ENCODE assay signal across 11 cellular contexts in genomic region chr7:129741743-129742213, GRCh38.
A peak's percentile ranks its signal among the peaks of the same experiment; 100 is the strongest.
DNase-seq lines count a peak whose midpoint lies in the region; ATAC-seq and TF ChIP-seq lines count a peak whose summit lies in the region.
"Had no signal": no experiment of that assay in that cellular context is flagged by ENCODE, and none has a peak within 500 bp of the region (broad histone marks: within the 10 kb centered on the region; RNA-seq: fewer than 3 reads in every experiment).

No MANE protein-coding gene starts in this region.

- intact Hi-C loops in vagina (cut with DNase I) = no loop called here

- TF ChIP-seq POLR2A in vagina (IDR thresholded peaks at IDR 0.05) = no peak

- no peak overlapping the region for H3K4me3 Mint-ChIP-seq in osteocyte (ENCODE audit: unreplicated experiment)
- H3K4me3 Mint-ChIP-seq: activated naive CD4-positive, alpha-beta T cell treated with anti-CD3 and anti-CD28 coated beads, Interleukin-2, amount 50 U/mL, for 24 hours had no signal

- ATAC-seq in GM18861 (IDR thresholded peaks at IDR 0.05; ENCODE audit: unreplicated experiment) = no peak

- DNase-seq in G401 (ENCODE audit: low spot score) = peak; percentile 40
- DNase-seq in NCI-H1694 treated with DMSO at 0.1 percent for 48 hours (lab: John Stamatoyannopoulos, UW) = peak; percentile 75
- peak; percentile 65 for DNase-seq in RPMI8226
- DNase-seq in medulla oblongata (ENCODE audit: extremely low spot score) = peak; percentile 76
- no peak for DNase-seq in LoVo (ENCODE audit: low spot score)
- DNase-seq in vagina (ENCODE audit: extremely low spot score in 2 of 2) = no peak
- DNase-seq in osteocyte (ENCODE audit: extremely low spot score, unreplicated experiment) = no peak
- DNase-seq: effector CD4-positive, alpha-beta T cell; ovary had no signal

- H3K27me3 Mint-ChIP-seq in osteocyte (ENCODE audit: unreplicated experiment) = no peaks in the 10 kb centered on the region
- H3K27me3 Mint-ChIP-seq: activated naive CD4-positive, alpha-beta T cell treated with anti-CD3 and anti-CD28 coated beads, Interleukin-2, amount 50 U/mL, for 24 hours had no signal

- H3K27me3 ChIP-seq in vagina = no peaks in the 10 kb centered on the region
- H3K27me3 ChIP-seq: ovary had no signal

- H3K36me3 Mint-ChIP-seq in osteocyte (ENCODE audit: unreplicated experiment) = peaks cover 18% of the 10 kb centered on the region

- H3K27ac Mint-ChIP-seq in osteocyte (ENCODE audit: unreplicated experiment) = no peak overlapping the region
- H3K27ac Mint-ChIP-seq: activated naive CD4-positive, alpha-beta T cell treated with anti-CD3 and anti-CD28 coated beads, Interleukin-2, amount 50 U/mL, for 24 hours had no signal

- TF ChIP-seq CTCF in vagina (IDR thresholded peaks at IDR 0.05) = no peak
- TF ChIP-seq CTCF in osteocyte (IDR thresholded peaks at IDR 0.05) = no peak

- H3K27ac ChIP-seq in vagina = no peak overlapping the region
- H3K27ac ChIP-seq: ovary had no signal

- in situ Hi-C loops in G401 (cut with HindIII; ENCODE audit: low sequenced_read_pairs) = no loop called here

- H3K9me3 ChIP-seq in vagina = no peaks in the 10 kb centered on the region
- H3K9me3 ChIP-seq: ovary had no signal

- no peaks in the 10 kb centered on the region for H3K36me3 ChIP-seq in vagina
- H3K36me3 ChIP-seq: ovary had no signal

- H3K4me3 ChIP-seq in vagina = no peak overlapping the region
- H3K4me3 ChIP-seq: ovary had no signal

- no peaks in the 10 kb centered on the region for H3K9me3 Mint-ChIP-seq in osteocyte (ENCODE audit: unreplicated experiment)
- H3K9me3 Mint-ChIP-seq: activated naive CD4-positive, alpha-beta T cell treated with anti-CD3 and anti-CD28 coated beads, Interleukin-2, amount 50 U/mL, for 24 hours had no signal

- peaks cover 7% of the 10 kb centered on the region for H3K4me1 ChIP-seq in vagina

- H3K4me1 Mint-ChIP-seq in osteocyte (ENCODE audit: unreplicated experiment) = no peaks in the 10 kb centered on the region
- H3K4me1 Mint-ChIP-seq: activated naive CD4-positive, alpha-beta T cell treated with anti-CD3 and anti-CD28 coated beads, Interleukin-2, amount 50 U/mL, for 24 hours had no signal

Comparison
In these comparisons a context has a peak if more than half of its experiments do, and no peak if none do; other contexts are left out.
1. DNase-seq: peak in G401 (single experiment), NCI-H1694 treated with DMSO at 0.1 percent for 48 hours (single experiment), RPMI8226 (single experiment) and medulla oblongata (single experiment); none in LoVo (single experiment), vagina (0 of 2) and osteocyte (single experiment).